8 cellular contexts compared by ENCODE assay signal in the genomic region with DNA sequence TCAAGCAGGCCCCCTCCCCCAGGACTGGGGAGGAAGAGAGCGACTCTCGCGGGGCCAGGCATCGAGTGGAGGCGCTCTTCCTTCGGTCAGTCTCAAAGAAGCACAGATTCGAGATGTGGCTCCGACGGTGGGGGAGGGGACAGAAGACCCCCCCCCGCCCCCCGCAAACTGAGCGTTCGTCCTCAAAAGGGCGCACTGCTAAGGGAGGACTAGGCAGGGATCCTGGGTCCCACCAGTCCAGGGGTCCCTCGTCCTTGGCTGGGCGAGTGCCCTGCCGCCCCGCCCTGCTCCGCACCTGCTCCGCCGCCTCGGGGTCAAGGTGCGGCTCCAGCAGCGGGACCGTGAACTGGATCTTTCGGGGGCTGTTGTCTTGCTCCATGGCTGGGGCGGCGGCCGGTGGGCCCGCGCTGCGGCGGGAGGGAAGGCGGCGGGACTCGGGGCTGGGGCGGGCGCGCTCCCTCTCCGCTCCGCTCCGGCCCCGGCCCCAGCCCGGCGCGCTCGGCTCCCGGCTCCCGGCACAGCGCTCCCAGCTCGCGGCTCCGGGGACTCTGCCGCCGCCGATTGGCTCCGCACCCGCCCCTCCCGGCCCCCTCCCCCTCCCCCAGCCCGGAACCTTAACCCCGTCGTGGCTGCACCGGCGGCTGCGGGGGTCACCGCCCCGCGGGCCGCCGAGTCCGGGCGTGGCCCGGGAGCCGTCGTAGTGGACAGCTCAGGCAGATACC. TPM values are rescaled to one million over a fixed set of nuclear protein-coding genes. Genes with fewer than 3 reads are reported as not detected.
A peak's percentile ranks its signal among the peaks of the same experiment; 100 is the strongest.
DNase-seq lines count a peak whose midpoint lies in the region; ATAC-seq and TF ChIP-seq lines count a peak whose summit lies in the region.

A gene with protein sequence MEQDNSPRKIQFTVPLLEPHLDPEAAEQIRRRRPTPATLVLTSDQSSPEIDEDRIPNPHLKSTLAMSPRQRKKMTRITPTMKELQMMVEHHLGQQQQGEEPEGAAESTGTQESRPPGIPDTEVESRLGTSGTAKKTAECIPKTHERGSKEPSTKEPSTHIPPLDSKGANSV (minus strand): TSS at position 550 of the 722 bp plus-strand sequence. CDS start 171 bp downstream, at position 379.

- H3K9me3 Mint-ChIP-seq in naive thymus-derived CD8-positive, alpha-beta T cell = no peaks in the 10 kb centered on the region

- peak within 1 kb of the TSS in 4 of 10 donors; percentile 20 to 66 (median 58) for H3K27ac Mint-ChIP-seq in naive thymus-derived CD8-positive, alpha-beta T cell

- DNase-seq in stimulated activated CD4-positive, alpha-beta T cell treated with anti-CD3 and anti-CD28 coated beads, Interleukin-15, amount 100 ng/mL, for 24 hours = peak; percentile 23
- DNase-seq in stimulated activated CD4-positive, alpha-beta T cell treated with anti-CD3 and anti-CD28 coated beads, Interleukin-2, amount 100 ng/mL, for 48 hours = no peak
- no peak for DNase-seq in epithelial cell of proximal tubule (ENCODE audit: low read depth)
- DNase-seq in naive thymus-derived CD8-positive, alpha-beta T cell = peak in 1 of 10 donors; percentile 14
- no peak for DNase-seq in NCI-H2171 treated with DMSO at 0.1 percent for 48 hours (lab: John Stamatoyannopoulos, UW)
- DNase-seq in NOMO-1 treated with dmso at 0.1 percent for 144 hours (lab: John Stamatoyannopoulos, UW; ENCODE audit: unreplicated experiment) = no peak
- no peak for DNase-seq in stimulated activated CD8-positive, alpha-beta memory T cell treated with anti-CD3 and anti-CD28 coated beads, Interleukin-4, amount 100 ng/mL, for 48 hours

- H3K27me3 Mint-ChIP-seq in naive thymus-derived CD8-positive, alpha-beta T cell = peaks cover 41 to 78% (median 63%) of the 10 kb centered on the region in 5 donors

- POLR2A ChIA-PET in naive thymus-derived CD8-positive, alpha-beta T cell (lab: Charles Lee) = no interaction called here

- TF ChIP-seq CTCF in epithelial cell of proximal tubule (conservative IDR thresholded peaks at IDR 0.05; ENCODE audit: low read depth, low read length) = no peak

- peaks cover 7 to 13% (median 10%) of the 10 kb centered on the region in 4 donors for H3K4me1 Mint-ChIP-seq in naive thymus-derived CD8-positive, alpha-beta T cell

- H3K4me3 Mint-ChIP-seq in naive thymus-derived CD8-positive, alpha-beta T cell = peak within 1 kb of the TSS; percentile 43 to 81 (median 70)

- no peaks in the 10 kb centered on the region for H3K36me3 Mint-ChIP-seq in naive thymus-derived CD8-positive, alpha-beta T cell

- ATAC-seq in naive thymus-derived CD8-positive, alpha-beta T cell = peak; percentile 50 to 63
- ATAC-seq in GM21447 (IDR thresholded peaks at IDR 0.05; ENCODE audit: unreplicated experiment) = no peak

- peak within 1 kb of the TSS; percentile 65 for H3K4me3 ChIP-seq in epithelial cell of proximal tubule (ENCODE audit: low read depth, low read length)

RNA-seq across cellular contexts. Expression of the gene that starts here (rescaled TPM):
- 0.87 and 11.1 TPM in 2 replicates for total RNA-seq in epithelial cell of proximal tubule
- not detected for total RNA-seq in naive thymus-derived CD8-positive, alpha-beta T cell
- not detected for polyA plus RNA-seq in naive thymus-derived CD8-positive, alpha-beta T cell

Comparison
In these comparisons a context has a peak if more than half of its experiments do, and no peak if none do; other contexts are left out.
1. Peak in ATAC-seq in naive thymus-derived CD8-positive, alpha-beta T cell; RNA of the gene not detected or under 1 TPM.